Comparison of ENCODE assay signal across 11 cellular contexts in the genomic region with DNA sequence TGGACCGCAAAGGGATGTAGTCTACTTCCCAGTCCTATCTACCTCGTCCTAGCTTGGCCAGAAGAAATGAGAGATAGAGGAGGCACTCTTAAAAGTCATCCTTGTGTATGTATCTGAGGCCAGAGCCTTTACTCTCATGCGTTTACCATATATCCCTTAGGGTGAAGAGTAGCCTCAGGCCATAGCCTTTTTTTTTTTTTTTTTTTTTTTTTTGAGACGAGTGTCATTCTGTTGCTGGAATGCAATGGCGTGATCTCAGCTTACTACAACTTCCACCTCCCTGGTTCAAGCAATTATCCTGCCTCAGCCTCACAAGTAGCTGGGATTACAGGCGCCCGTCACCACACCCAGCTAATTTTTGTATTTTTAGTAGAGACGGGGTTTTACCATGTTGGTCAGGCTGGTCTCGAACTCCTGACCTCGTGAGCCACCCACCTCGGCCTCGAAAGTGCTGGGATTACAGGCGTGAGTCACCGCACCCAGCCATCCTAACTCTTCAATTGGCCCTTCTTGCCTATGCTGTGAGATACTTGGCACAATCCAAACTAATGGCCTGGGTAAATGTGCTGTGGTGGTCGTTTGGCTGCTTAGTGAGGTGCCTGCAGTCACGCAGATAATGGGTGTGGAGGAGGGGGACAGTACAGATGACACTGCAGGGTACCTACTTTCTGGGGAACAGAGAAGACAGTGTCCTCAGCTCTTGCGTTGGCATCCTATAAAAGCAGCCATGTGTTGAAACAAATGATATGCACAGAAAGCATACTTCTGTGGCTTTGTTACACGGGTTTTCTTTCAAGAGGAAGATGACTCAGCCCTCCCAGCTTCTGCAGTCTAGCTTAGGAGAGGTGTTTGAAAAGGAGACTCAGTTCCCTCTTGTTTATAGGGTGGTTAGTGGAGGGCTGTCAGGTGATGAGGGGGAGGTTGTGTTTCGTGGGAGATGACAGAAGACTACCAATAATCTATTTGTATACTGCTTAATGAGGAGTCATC. TPM values are rescaled to one million over a fixed set of nuclear protein-coding genes. Genes with fewer than 3 reads are reported as not detected.
DNase-seq lines count a peak whose midpoint lies in the region; ATAC-seq, FAIRE-seq and TF ChIP-seq lines count a peak whose summit lies in the region.
"Had no signal": no experiment of that assay in that cellular context is flagged by ENCODE, and none has a peak within 500 bp of the region (broad histone marks: within the 10 kb centered on the region; RNA-seq: fewer than 3 reads in every experiment).

No MANE protein-coding gene starts in this region.

- H3K4me1 ChIP-seq in HEK293 (ENCODE audit: control insufficient read depth, insufficient read depth, low read length) (no peaks in the 10 kb centered on the region), keratinocyte (ENCODE audit: control insufficient read depth, extremely low read depth, insufficient read depth, low read length) (peaks cover 17% of the 10 kb centered on the region)

- ATAC-seq in GM19035 (IDR thresholded peaks at IDR 0.05; ENCODE audit: unreplicated experiment): no peak
- ATAC-seq in GM21576 (IDR thresholded peaks at IDR 0.05; ENCODE audit: unreplicated experiment): no peak

- H3K4me1 Mint-ChIP-seq in activated naive CD8-positive, alpha-beta T cell treated with anti-CD3 and anti-CD28 coated beads for 36 hours: peaks cover 13% of the 10 kb centered on the region

- DNase-seq in Ammon's horn (ENCODE audit: low spot score) (peak; percentile 6), keratinocyte (ENCODE audit: low read depth, low spot score) (peak; percentile 41), NCI-H1930 (lab: John Stamatoyannopoulos, UW) (no peak)
- peak; percentile 14 for DNase-seq in activated naive CD8-positive, alpha-beta T cell treated with anti-CD3 and anti-CD28 coated beads for 36 hours
- no peak for DNase-seq in central memory CD4-positive, alpha-beta T cell
- DNase-seq: activated naive CD4-positive, alpha-beta T cell treated with Interleukin-2 at 50 U/mL for 16 hours; posterior cingulate gyrus had no signal

- H3K9me1 ChIP-seq in keratinocyte (ENCODE audit: control insufficient read depth, extremely low read depth, insufficient read depth, low read length): no peaks in the 10 kb centered on the region

- H3K4me3 ChIP-seq in HEK293 (ENCODE audit: low read depth, low read length) (no peak overlapping the region), keratinocyte (ENCODE audit: control insufficient read depth in 2 of 3, extremely low read depth in 1 of 3, insufficient read depth in 2 of 3, low read depth in 1 of 3, low read length in 3 of 3) (no peak overlapping the region)

- no peaks in the 10 kb centered on the region for H3K27me3 Mint-ChIP-seq in activated naive CD8-positive, alpha-beta T cell treated with anti-CD3 and anti-CD28 coated beads for 36 hours

- H3K4me2 ChIP-seq in keratinocyte (ENCODE audit: control insufficient read depth, extremely low read depth, insufficient read depth, low read depth, low read length): no peak overlapping the region

- no peak overlapping the region for H3K9ac ChIP-seq in keratinocyte (ENCODE audit: control insufficient read depth, extremely low read depth, insufficient read depth, low read length)

- CTCF ChIA-PET in HEK293 (lab: Yijun Ruan, JAX): no interaction called here

- no peaks in the 10 kb centered on the region for H3K9me3 Mint-ChIP-seq in activated naive CD8-positive, alpha-beta T cell treated with anti-CD3 and anti-CD28 coated beads for 36 hours

- H3K27ac Mint-ChIP-seq in activated naive CD8-positive, alpha-beta T cell treated with anti-CD3 and anti-CD28 coated beads for 36 hours: peak overlapping the region; percentile 90

- no peaks in the 10 kb centered on the region for H3K27me3 ChIP-seq in keratinocyte (ENCODE audit: control insufficient read depth, extremely low read depth, insufficient read depth, low read length)

- no peak for TF ChIP-seq CTCF in HEK293 (tag by site-specific recombination; IDR thresholded peaks at IDR 0.05)
- TF ChIP-seq CTCF in keratinocyte (optimal IDR thresholded peaks at IDR 0.05 in 1 of 3, IDR thresholded peaks at IDR 0.05 in 1 of 3, conservative IDR thresholded peaks at IDR 0.05 in 1 of 3; ENCODE audit: extremely low read depth in 1 of 3, insufficient read depth in 2 of 3, low read length in 3 of 3): no peak

- H3K27ac ChIP-seq in HEK293 (ENCODE audit: extremely low read depth, low read depth, low read length) (no peak overlapping the region), keratinocyte (ENCODE audit: control insufficient read depth, insufficient read depth, low read length) (no peak overlapping the region)

- peaks cover 15% of the 10 kb centered on the region for H3K36me3 Mint-ChIP-seq in activated naive CD8-positive, alpha-beta T cell treated with anti-CD3 and anti-CD28 coated beads for 36 hours

- no peak overlapping the region for H3K4me3 Mint-ChIP-seq in activated naive CD8-positive, alpha-beta T cell treated with anti-CD3 and anti-CD28 coated beads for 36 hours

- no peaks in the 10 kb centered on the region for H4K20me1 ChIP-seq in keratinocyte (ENCODE audit: control insufficient read depth, extremely low read depth, insufficient read depth, low read length)

- POLR2A ChIA-PET in HEK293 (lab: Yijun Ruan, JAX): interaction anchor here (1.2 to 3.5 kb wide), 2 partner anchors 33 to 123 kb away, joined by 3 to 18 read pairs; a partner anchor contains a TSS

- no peaks in the 10 kb centered on the region for H3K79me2 ChIP-seq in keratinocyte (ENCODE audit: control insufficient read depth, insufficient read depth, low read length)

- H3K9me3 ChIP-seq in HEK293 (ENCODE audit: control insufficient read depth, insufficient read depth, low read depth, low read length) (no peaks in the 10 kb centered on the region), keratinocyte (ENCODE audit: control insufficient read depth, low read depth, low read length) (no peaks in the 10 kb centered on the region)

- no peak overlapping the region for H2AFZ ChIP-seq in keratinocyte (ENCODE audit: control insufficient read depth, low read length)

- FAIRE-seq in keratinocyte (lab: Jason Lieb, UNC): peak; percentile 51

- dilution Hi-C loops in keratinocyte (cut with MboI; ENCODE audit: extremely low pct_ligation_motif_present, low sequenced_read_pairs): no loop called here

- peaks cover 9 to 19% of the 10 kb centered on the region in 2 experiments for H3K36me3 ChIP-seq in HEK293 (ENCODE audit: control insufficient read depth in 2 of 2, insufficient read depth in 1 of 2, low read length in 2 of 2)
- H3K36me3 ChIP-seq in keratinocyte (ENCODE audit: control insufficient read depth in 2 of 2, extremely low read depth in 1 of 2, insufficient read depth in 2 of 2, low read length in 2 of 2): peaks cover 0 to 2% of the 10 kb centered on the region in 2 experiments

TF ChIP-seq in HEK293, 187 proteins besides CTCF, POLR2A, EP300 and RAD21:
- TF ChIP-seq ZNF184 (tag by site-specific recombination; IDR thresholded peaks at IDR 0.05) (no peak), ZNF175 (tag by site-specific recombination; IDR thresholded peaks at IDR 0.05) (no peak), ZNF600 (tag by site-specific recombination; IDR thresholded peaks at IDR 0.05) (peak; percentile 52; the same call in 1 of the 2 replicates), ZSCAN16 (tag by site-specific recombination; IDR thresholded peaks at IDR 0.05) (no peak)
- TF ChIP-seq, protein P1, sequence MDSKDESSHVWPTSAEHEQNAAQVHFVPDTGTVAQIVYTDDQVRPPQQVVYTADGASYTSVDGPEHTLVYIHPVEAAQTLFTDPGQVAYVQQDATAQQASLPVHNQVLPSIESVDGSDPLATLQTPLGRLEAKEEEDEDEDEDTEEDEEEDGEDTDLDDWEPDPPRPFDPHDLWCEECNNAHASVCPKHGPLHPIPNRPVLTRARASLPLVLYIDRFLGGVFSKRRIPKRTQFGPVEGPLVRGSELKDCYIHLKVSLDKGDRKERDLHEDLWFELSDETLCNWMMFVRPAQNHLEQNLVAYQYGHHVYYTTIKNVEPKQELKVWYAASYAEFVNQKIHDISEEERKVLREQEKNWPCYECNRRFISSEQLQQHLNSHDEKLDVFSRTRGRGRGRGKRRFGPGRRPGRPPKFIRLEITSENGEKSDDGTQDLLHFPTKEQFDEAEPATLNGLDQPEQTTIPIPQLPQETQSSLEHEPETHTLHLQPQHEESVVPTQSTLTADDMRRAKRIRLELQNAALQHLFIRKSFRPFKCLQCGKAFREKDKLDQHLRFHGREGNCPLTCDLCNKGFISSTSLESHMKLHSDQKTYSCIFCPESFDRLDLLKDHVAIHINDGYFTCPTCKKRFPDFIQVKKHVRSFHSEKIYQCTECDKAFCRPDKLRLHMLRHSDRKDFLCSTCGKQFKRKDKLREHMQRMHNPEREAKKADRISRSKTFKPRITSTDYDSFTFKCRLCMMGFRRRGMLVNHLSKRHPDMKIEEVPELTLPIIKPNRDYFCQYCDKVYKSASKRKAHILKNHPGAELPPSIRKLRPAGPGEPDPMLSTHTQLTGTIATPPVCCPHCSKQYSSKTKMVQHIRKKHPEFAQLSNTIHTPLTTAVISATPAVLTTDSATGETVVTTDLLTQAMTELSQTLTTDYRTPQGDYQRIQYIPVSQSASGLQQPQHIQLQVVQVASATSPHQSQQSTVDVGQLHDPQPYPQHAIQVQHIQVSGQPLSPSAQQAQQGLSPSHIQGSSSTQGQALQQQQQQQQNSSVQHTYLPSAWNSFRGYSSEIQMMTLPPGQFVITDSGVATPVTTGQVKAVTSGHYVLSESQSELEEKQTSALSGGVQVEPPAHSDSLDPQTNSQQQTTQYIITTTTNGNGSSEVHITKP (tag by site-specific recombination; IDR thresholded peaks at IDR 0.05): no peak

RNA-seq across cellular contexts. Expression of a gene that starts 10.4 kb away (rescaled TPM):
- not detected for total RNA-seq in activated naive CD8-positive, alpha-beta T cell treated with anti-CD3 and anti-CD28 coated beads for 36 hours
- polyA plus RNA-seq in keratinocyte: not detected in 3 replicates
- polyA plus RNA-seq in keratinocyte (2011; ENCODE audit: low read depth): not detected
- not detected in 2 replicates for polyA plus RNA-seq in keratinocyte (2011; cell fraction: cytosol; rRNA removed)
- not detected in 2 replicates for polyA plus RNA-seq in keratinocyte (2011; cell fraction: nucleus; rRNA removed)
- polyA plus RNA-seq in keratinocyte (2012; ENCODE audit: low replicate concordance): not detected in 2 replicates
- polyA minus RNA-seq in keratinocyte: not detected in 3 replicates
- not detected for polyA minus RNA-seq in keratinocyte (2011; cell fraction: cytosol; rRNA and poly(A)+ RNA removed)
- not detected in 2 replicates for polyA minus RNA-seq in keratinocyte (2011; cell fraction: nucleus; rRNA and poly(A)+ RNA removed)
- total RNA-seq: HT-29 had no signal

RNA-seq across cellular contexts. Expression of a gene that starts 33.6 kb away (rescaled TPM):
- 10 to 100 TPM; 36.0 to 37.2 TPM for total RNA-seq in activated naive CD8-positive, alpha-beta T cell treated with anti-CD3 and anti-CD28 coated beads for 36 hours
- polyA plus RNA-seq in keratinocyte: 48.3 to 65.5 TPM (median 62.5 TPM) in 3 replicates
- 80.2 TPM for polyA plus RNA-seq in keratinocyte (2011; ENCODE audit: low read depth)
- 70.1 and 81.8 TPM in 2 replicates for polyA plus RNA-seq in keratinocyte (2011; cell fraction: cytosol; rRNA removed)
- polyA plus RNA-seq in keratinocyte (2011; cell fraction: nucleus; rRNA removed): 37.1 and 39.6 TPM in 2 replicates
- 36.9 and 72.9 TPM in 2 replicates for polyA plus RNA-seq in keratinocyte (2012; ENCODE audit: low replicate concordance)
- 14.0 to 41.4 TPM (median 39.6 TPM) in 3 replicates for polyA minus RNA-seq in keratinocyte
- polyA minus RNA-seq in keratinocyte (2011; cell fraction: cytosol; rRNA and poly(A)+ RNA removed): 34.0 TPM
- 10.3 and 14.6 TPM in 2 replicates for polyA minus RNA-seq in keratinocyte (2011; cell fraction: nucleus; rRNA and poly(A)+ RNA removed)

Comparison
In these comparisons a context has a peak if more than half of its experiments do, and no peak if none do; other contexts are left out.
1. DNase-seq: peak in Ammon's horn (single experiment), activated naive CD8-positive, alpha-beta T cell treated with anti-CD3 and anti-CD28 coated beads for 36 hours (single experiment) and keratinocyte (single experiment); none in NCI-H1930 (0 of 2) and central memory CD4-positive, alpha-beta T cell (single experiment).